1 cellular context compared by ENCODE assay signal in genomic region chr12:93122569-93123091, GRCh38.
TF ChIP-seq lines count a peak whose summit lies in the region.

No MANE protein-coding gene starts in this region.

TF ChIP-seq in HepG2, 621 proteins besides CTCF, POLR2A, EP300 and RAD21 (continued from another document and continues in another):
- TF ChIP-seq ATF6 (CRISPR knock-in tag; conservative IDR thresholded peaks at IDR 0.05): no peak
- no peak for TF ChIP-seq ZBTB33 (CRISPR knock-in tag; IDR thresholded peaks at IDR 0.05)
- no peak for TF ChIP-seq MIER3 (CRISPR knock-in tag; IDR thresholded peaks at IDR 0.05; ENCODE audit: borderline replicate concordance)
- TF ChIP-seq KAT2B (IDR thresholded peaks at IDR 0.05; ENCODE audit: borderline replicate concordance, low read depth, low read length): no peak
- no peak for TF ChIP-seq ZSCAN29 (CRISPR knock-in tag; conservative IDR thresholded peaks at IDR 0.05)
- no peak for TF ChIP-seq ZNF629 (CRISPR knock-in tag; conservative IDR thresholded peaks at IDR 0.05)
- TF ChIP-seq YY1 (IDR thresholded peaks at IDR 0.05; ENCODE audit: insufficient read depth, insufficient replicate concordance, low read depth, low read length): no peak
- no peak for TF ChIP-seq ZC3H4 (CRISPR knock-in tag; IDR thresholded peaks at IDR 0.05; ENCODE audit: borderline replicate concordance)
- TF ChIP-seq SMARCE1 (IDR thresholded peaks at IDR 0.05; ENCODE audit: borderline replicate concordance): no peak
- TF ChIP-seq CENPT (CRISPR knock-in tag; IDR thresholded peaks at IDR 0.05; ENCODE audit: low read depth): no peak
- no peak for TF ChIP-seq ZNF704 (CRISPR knock-in tag; IDR thresholded peaks at IDR 0.05; ENCODE audit: borderline replicate concordance)
- TF ChIP-seq SIN3A (IDR thresholded peaks at IDR 0.05; ENCODE audit: borderline replicate concordance, low read depth, low read length): no peak
- no peak for TF ChIP-seq ZNF318 (CRISPR knock-in tag; IDR thresholded peaks at IDR 0.05)
- TF ChIP-seq HNF4G (IDR thresholded peaks at IDR 0.05; ENCODE audit: borderline replicate concordance, low read depth, low read length): 0 out of 2 replicates have a peak, but pooled peaks have one; percentile 19
- TF ChIP-seq HNF4G (CRISPR knock-in tag; IDR thresholded peaks at IDR 0.05; ENCODE audit: borderline replicate concordance, low read depth): no peak
- no peak for TF ChIP-seq KMT2B (CRISPR knock-in tag; IDR thresholded peaks at IDR 0.05)
- TF ChIP-seq IRX3 (CRISPR knock-in tag; IDR thresholded peaks at IDR 0.05; ENCODE audit: borderline replicate concordance, low read depth): no peak
- TF ChIP-seq ZNF567 (CRISPR knock-in tag; IDR thresholded peaks at IDR 0.05; ENCODE audit: borderline replicate concordance): no peak
- TF ChIP-seq ZNF12 (CRISPR knock-in tag; IDR thresholded peaks at IDR 0.05): no peak
- TF ChIP-seq NFYC (CRISPR knock-in tag; IDR thresholded peaks at IDR 0.05): no peak
- no peak for TF ChIP-seq ZNF879 (CRISPR knock-in tag; IDR thresholded peaks at IDR 0.05)
- no peak; the same call in 1 of the 2 replicates for TF ChIP-seq SNAPC4 (CRISPR knock-in tag; IDR thresholded peaks at IDR 0.05)
- TF ChIP-seq ZNF296 (CRISPR knock-in tag; conservative IDR thresholded peaks at IDR 0.05): no peak
- TF ChIP-seq ZBTB25 (CRISPR knock-in tag; IDR thresholded peaks at IDR 0.05): 0 out of 2 replicates have a peak, but pooled peaks have one; percentile 27
- no peak for TF ChIP-seq ZNF530 (CRISPR knock-in tag; IDR thresholded peaks at IDR 0.05; ENCODE audit: low read depth)
- TF ChIP-seq ZMAT5 (CRISPR knock-in tag; IDR thresholded peaks at IDR 0.05; ENCODE audit: borderline replicate concordance, low read depth): no peak
- TF ChIP-seq JUN (CRISPR knock-in tag; IDR thresholded peaks at IDR 0.05): no peak
- TF ChIP-seq NFIC (IDR thresholded peaks at IDR 0.05; ENCODE audit: low read length): peak; percentile 63; the same call in 1 of the 2 replicates
- TF ChIP-seq ZNF280D (CRISPR knock-in tag; IDR thresholded peaks at IDR 0.05): no peak
- TF ChIP-seq ZMAT3 (CRISPR knock-in tag; conservative IDR thresholded peaks at IDR 0.05): no peak
- TF ChIP-seq ZKSCAN8 (CRISPR knock-in tag; IDR thresholded peaks at IDR 0.05; ENCODE audit: borderline replicate concordance): no peak
